Comparison of ENCODE assay signal across 13 cellular contexts in the genomic region with DNA sequence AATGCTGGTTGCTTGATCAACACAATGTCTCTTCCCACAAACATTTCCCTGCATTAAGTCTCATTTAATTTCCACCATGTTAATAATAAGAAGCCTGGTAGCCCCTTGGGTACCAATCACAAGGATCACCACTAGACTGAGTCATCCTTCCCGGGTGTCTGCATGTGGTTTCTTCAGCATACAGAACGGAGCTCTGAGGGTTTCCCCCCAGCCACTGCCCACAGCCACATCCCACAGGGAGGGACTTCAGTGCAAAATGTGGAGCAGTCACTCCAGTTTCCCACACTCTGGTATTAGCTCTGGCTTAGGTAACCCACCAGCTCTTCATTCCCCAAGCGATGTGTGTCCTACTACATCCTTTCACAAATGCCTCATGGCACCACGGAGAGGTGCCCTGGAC. TPM values are rescaled to one million over a fixed set of nuclear protein-coding genes. Genes with fewer than 3 reads are reported as not detected.
A peak's percentile ranks its signal among the peaks of the same experiment; 100 is the strongest.
DNase-seq lines count a peak whose midpoint lies in the region; ATAC-seq and TF ChIP-seq lines count a peak whose summit lies in the region.
"Had no signal": no experiment of that assay in that cellular context is flagged by ENCODE, and none has a peak within 500 bp of the region (broad histone marks: within the 10 kb centered on the region; RNA-seq: fewer than 3 reads in every experiment).

No MANE protein-coding gene starts in this region.

- no peak overlapping the region for H3K4me3 Mint-ChIP-seq in activated CD4-positive, alpha-beta T cell treated with anti-CD3 and anti-CD28 coated beads, Interleukin-2, amount 10 ng/mL, durations not matched to agents 24 days and 14 days
- no peak overlapping the region for H3K4me3 Mint-ChIP-seq in activated naive CD8-positive, alpha-beta T cell treated with anti-CD3 and anti-CD28 coated beads, Interleukin-2, amount 10 ng/mL, durations not matched to agents 7 days and 5 days
- H3K4me3 Mint-ChIP-seq: nephron progenitor cell had no signal

- POLR2A ChIA-PET in activated naive CD8-positive, alpha-beta T cell treated with anti-CD3 and anti-CD28 coated beads, Interleukin-2, amount 10 ng/mL, durations not matched to agents 7 days and 5 days (lab: Charles Lee), result interaction anchor here (0.6 kb wide), 1 partner anchor 29 kb away, joined by 3 read pairs; no protein-coding TSS in a partner anchor

- H3K4me1 Mint-ChIP-seq in activated CD4-positive, alpha-beta T cell treated with anti-CD3 and anti-CD28 coated beads, Interleukin-2, amount 10 ng/mL, durations not matched to agents 24 days and 14 days, result peaks cover 15% of the 10 kb centered on the region
- peaks cover 19% of the 10 kb centered on the region for H3K4me1 Mint-ChIP-seq in activated naive CD8-positive, alpha-beta T cell treated with anti-CD3 and anti-CD28 coated beads, Interleukin-2, amount 10 ng/mL, durations not matched to agents 7 days and 5 days
- H3K4me1 Mint-ChIP-seq: nephron progenitor cell had no signal

- H3K27me3 Mint-ChIP-seq in activated CD4-positive, alpha-beta T cell treated with anti-CD3 and anti-CD28 coated beads, Interleukin-2, amount 10 ng/mL, durations not matched to agents 24 days and 14 days, result peaks cover 41% of the 10 kb centered on the region
- H3K27me3 Mint-ChIP-seq in activated naive CD8-positive, alpha-beta T cell treated with anti-CD3 and anti-CD28 coated beads, Interleukin-2, amount 10 ng/mL, durations not matched to agents 7 days and 5 days, result peaks cover 53% of the 10 kb centered on the region

- H3K9me3 Mint-ChIP-seq in activated CD4-positive, alpha-beta T cell treated with anti-CD3 and anti-CD28 coated beads, Interleukin-2, amount 10 ng/mL, durations not matched to agents 24 days and 14 days, result no peaks in the 10 kb centered on the region
- H3K9me3 Mint-ChIP-seq in activated naive CD8-positive, alpha-beta T cell treated with anti-CD3 and anti-CD28 coated beads, Interleukin-2, amount 10 ng/mL, durations not matched to agents 7 days and 5 days, result no peaks in the 10 kb centered on the region
- H3K9me3 Mint-ChIP-seq: nephron progenitor cell had no signal

- no peaks in the 10 kb centered on the region for H3K27me3 ChIP-seq in foreskin keratinocyte
- H3K27me3 ChIP-seq: testis had no signal

- intact Hi-C loops in activated CD4-positive, alpha-beta T cell treated with anti-CD3 and anti-CD28 coated beads, Interleukin-2, amount 10 ng/mL, durations not matched to agents 24 days and 14 days (cut with micrococcal nuclease), result loop anchor here (5.0 to 10.0 kb wide), 2 partner anchors 152 to 709 kb away; no protein-coding TSS in a partner anchor

- peak; percentile 73 for DNase-seq in activated CD4-positive, alpha-beta T cell treated with anti-CD3 and anti-CD28 coated beads, Interleukin-2, amount 10 ng/mL, durations not matched to agents 24 days and 14 days
- DNase-seq in activated CD4-positive, alpha-beta T cell treated with anti-CD3 and anti-CD28 coated beads for 1 hour, result no peak
- DNase-seq in activated naive CD8-positive, alpha-beta T cell treated with anti-CD3 and anti-CD28 coated beads, Interleukin-2, amount 10 ng/mL, durations not matched to agents 7 days and 5 days, result peak; percentile 71
- DNase-seq in renal cortical epithelial cell (ENCODE audit: low read depth), result peak; percentile 80
- DNase-seq in central memory CD4-positive, alpha-beta T cell, result no peak
- no peak for DNase-seq in amniotic stem cell (lab: John Stamatoyannopoulos, UW)
- DNase-seq in foreskin keratinocyte, result no peak
- DNase-seq: aorta, erythroblast, NCI-H187, nephron progenitor cell, testis had no signal

- TF ChIP-seq CTCF in foreskin keratinocyte (conservative IDR thresholded peaks at IDR 0.05), result no peak

- no peak overlapping the region for H3K27ac ChIP-seq in foreskin keratinocyte
- H3K27ac ChIP-seq: testis had no signal

- no peaks in the 10 kb centered on the region for H3K36me3 Mint-ChIP-seq in activated CD4-positive, alpha-beta T cell treated with anti-CD3 and anti-CD28 coated beads, Interleukin-2, amount 10 ng/mL, durations not matched to agents 24 days and 14 days (ENCODE audit: low read depth)
- H3K36me3 Mint-ChIP-seq in activated naive CD8-positive, alpha-beta T cell treated with anti-CD3 and anti-CD28 coated beads, Interleukin-2, amount 10 ng/mL, durations not matched to agents 7 days and 5 days, result no peaks in the 10 kb centered on the region

- no peaks in the 10 kb centered on the region for H3K4me1 ChIP-seq in foreskin keratinocyte
- H3K4me1 ChIP-seq: testis had no signal

- ATAC-seq in HG03432 (IDR thresholded peaks at IDR 0.05; ENCODE audit: unreplicated experiment) (peak; percentile 71), foreskin keratinocyte (no peak)
- ATAC-seq in activated naive CD8-positive, alpha-beta T cell treated with anti-CD3 and anti-CD28 coated beads, Interleukin-2, amount 10 ng/mL, durations not matched to agents 7 days and 5 days (ENCODE audit: low read depth), result peak; percentile 77

- no peak overlapping the region for H3K27ac Mint-ChIP-seq in activated CD4-positive, alpha-beta T cell treated with anti-CD3 and anti-CD28 coated beads, Interleukin-2, amount 10 ng/mL, durations not matched to agents 24 days and 14 days
- H3K27ac Mint-ChIP-seq in activated naive CD8-positive, alpha-beta T cell treated with anti-CD3 and anti-CD28 coated beads, Interleukin-2, amount 10 ng/mL, durations not matched to agents 7 days and 5 days, result no peak overlapping the region
- H3K27ac Mint-ChIP-seq: nephron progenitor cell had no signal

RNA-seq across cellular contexts. Expression of a gene that starts 42.7 kb away (rescaled TPM):
- 53.1 and 58.3 TPM in 2 replicates for total RNA-seq in activated CD4-positive, alpha-beta T cell treated with anti-CD3 and anti-CD28 coated beads, Interleukin-2, amount 10 ng/mL, durations not matched to agents 24 days and 14 days
- 10 to 100 TPM; 42.5 to 43.8 TPM for total RNA-seq in activated naive CD8-positive, alpha-beta T cell treated with anti-CD3 and anti-CD28 coated beads, Interleukin-2, amount 10 ng/mL, durations not matched to agents 7 days and 5 days
- total RNA-seq in renal cortical epithelial cell (14.7 and 17.4 TPM in 2 replicates), foreskin keratinocyte (72.2 and 76.2 TPM in 2 replicates)
- 140 and 141 TPM in 2 replicates for polyA plus RNA-seq in foreskin keratinocyte

Comparison
In these comparisons a context has a peak if more than half of its experiments do, and no peak if none do; other contexts are left out.
1. DNase-seq: peak in activated CD4-positive, alpha-beta T cell treated with anti-CD3 and anti-CD28 coated beads, Interleukin-2, amount 10 ng/mL, durations not matched to agents 24 days and 14 days (single experiment), activated naive CD8-positive, alpha-beta T cell treated with anti-CD3 and anti-CD28 coated beads, Interleukin-2, amount 10 ng/mL, durations not matched to agents 7 days and 5 days (single experiment) and renal cortical epithelial cell (single experiment); none in activated CD4-positive, alpha-beta T cell treated with anti-CD3 and anti-CD28 coated beads for 1 hour (single experiment), central memory CD4-positive, alpha-beta T cell (single experiment), amniotic stem cell (single experiment) and foreskin keratinocyte (0 of 2).